ENCODE assay signal across 1 cellular context in genomic region chr7:35677582-35678356, GRCh38.
TF ChIP-seq lines count a peak whose summit lies in the region.

No MANE protein-coding gene starts in this region.

TF ChIP-seq in K562, 482 proteins besides CTCF, POLR2A, EP300 and RAD21 (continued from another document):
- TF ChIP-seq ATF3 (IDR thresholded peaks at IDR 0.05) (peak; percentile 83), ATF3 (CRISPR knock-in tag; conservative IDR thresholded peaks at IDR 0.05) (no peak), ZFP1 (CRISPR knock-in tag; IDR thresholded peaks at IDR 0.05) (no peak), CEBPB (tag; IDR thresholded peaks at IDR 0.05) (peak; percentile 31; the same call in 1 of the 2 replicates), ID3 (CRISPR knock-in tag; IDR thresholded peaks at IDR 0.05) (no peak), ID3 (tag; IDR thresholded peaks at IDR 0.05) (no peak), ZNF77 (CRISPR knock-in tag; IDR thresholded peaks at IDR 0.05) (no peak), DACH1 (IDR thresholded peaks at IDR 0.05; ENCODE audit: partially characterized antibody) (peak; percentile 42), MED1 (CRISPR knock-in tag; IDR thresholded peaks at IDR 0.05; ENCODE audit: borderline replicate concordance) (no peak), ATF6 (CRISPR knock-in tag; IDR thresholded peaks at IDR 0.05) (no peak), RBFOX2 (IDR thresholded peaks at IDR 0.05; ENCODE audit: low read depth, low read length) (no peak), CGGBP1 (CRISPR knock-in tag; IDR thresholded peaks at IDR 0.05) (no peak), ZNF253 (CRISPR knock-in tag; conservative IDR thresholded peaks at IDR 0.05) (no peak), CEBPG (CRISPR knock-in tag; IDR thresholded peaks at IDR 0.05) (peak; percentile 51; the same call in 1 of the 2 replicates), CEBPG (tag; conservative IDR thresholded peaks at IDR 0.05 in 1 of 2, IDR thresholded peaks at IDR 0.05 in 1 of 2) (peak; percentile 56), NEUROD1 (IDR thresholded peaks at IDR 0.05; ENCODE audit: borderline replicate concordance, low read depth, low read length, partially characterized antibody) (no peak), SNRNP70 (optimal IDR thresholded peaks at IDR 0.05; ENCODE audit: low read depth, low read length) (no peak), ZC3H11A (IDR thresholded peaks at IDR 0.05; ENCODE audit: low read depth, low read length) (no peak), ZNF354B (CRISPR knock-in tag; IDR thresholded peaks at IDR 0.05) (no peak), ETV5 (CRISPR knock-in tag; IDR thresholded peaks at IDR 0.05; ENCODE audit: low read depth) (no peak), PPARD (CRISPR knock-in tag; IDR thresholded peaks at IDR 0.05) (no peak), ADNP (tag; IDR thresholded peaks at IDR 0.05) (no peak), TFAM (CRISPR knock-in tag; conservative IDR thresholded peaks at IDR 0.05) (no peak), ARID1B (IDR thresholded peaks at IDR 0.05) (no peak), ZNF175 (CRISPR knock-in tag; IDR thresholded peaks at IDR 0.05; ENCODE audit: low read depth) (no peak), CHCHD3 (CRISPR knock-in tag; IDR thresholded peaks at IDR 0.05) (no peak), CREM (IDR thresholded peaks at IDR 0.05; ENCODE audit: low read depth) (no peak)
TF ChIP-seq in K562: peak in this region for 4.
